Comparison of ENCODE assay signal across 10 cellular contexts in the genomic region with DNA sequence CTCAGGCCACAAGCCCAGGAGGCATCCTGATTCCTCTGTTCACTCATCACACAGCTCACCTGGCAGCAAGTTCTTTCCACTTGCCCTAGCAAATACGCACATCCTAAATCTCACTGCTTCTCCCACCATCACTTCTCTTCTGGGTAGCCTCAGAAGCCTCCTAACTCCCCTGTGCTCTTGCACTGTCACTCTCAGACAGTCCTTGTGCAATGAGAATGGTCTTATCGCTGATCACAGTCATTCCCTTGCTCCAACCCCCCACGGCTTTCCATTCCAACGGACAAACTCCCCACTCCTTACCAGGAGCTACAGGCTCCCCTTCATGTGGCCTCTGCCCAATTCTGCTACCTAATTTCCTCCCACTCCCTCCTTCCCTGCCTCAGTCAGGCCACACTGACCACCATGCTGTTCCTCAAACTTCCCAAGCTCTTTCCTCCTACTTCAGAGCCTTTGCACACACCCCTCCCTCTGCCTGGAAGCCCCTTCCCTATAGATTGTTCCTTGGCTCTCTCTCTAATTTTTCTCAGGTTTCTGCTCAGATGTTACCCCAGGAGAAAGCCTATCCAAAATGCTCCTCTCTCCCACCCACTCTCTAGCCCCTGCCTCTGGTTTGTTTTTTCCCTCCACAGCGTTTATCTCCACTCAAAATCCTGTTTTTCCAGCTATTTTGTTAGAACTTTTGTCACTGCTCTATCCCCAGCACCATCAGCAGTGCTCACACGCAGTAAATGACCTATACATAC. TPM values are rescaled to one million over a fixed set of nuclear protein-coding genes. Genes with fewer than 3 reads are reported as not detected.
DNase-seq lines count a peak whose midpoint lies in the region; ATAC-seq and TF ChIP-seq lines count a peak whose summit lies in the region.
"Had no signal": no experiment of that assay in that cellular context is flagged by ENCODE, and none has a peak within 500 bp of the region (broad histone marks: within the 10 kb centered on the region; RNA-seq: fewer than 3 reads in every experiment).

No MANE protein-coding gene starts in this region.

- no peak for TF ChIP-seq CTCF in nephron progenitor cell (IDR thresholded peaks at IDR 0.05)

- ATAC-seq in HG02642 (IDR thresholded peaks at IDR 0.05; ENCODE audit: poor library complexity, unreplicated experiment) (no peak), HG03521 (IDR thresholded peaks at IDR 0.05; ENCODE audit: unreplicated experiment) (no peak), GM21576 (IDR thresholded peaks at IDR 0.05; ENCODE audit: unreplicated experiment) (no peak)

- peaks cover 77% of the 10 kb centered on the region for H3K4me1 Mint-ChIP-seq in T-helper 2 cell treated with Interferon-gamma antibody and Interleukin-4, amounts not matched to agents 5 μg/mL and 100 μg/mL, for 36 hours (ENCODE audit: low read depth)
- peaks cover 78% of the 10 kb centered on the region for H3K4me1 Mint-ChIP-seq in activated naive CD8-positive, alpha-beta T cell treated with anti-CD3 and anti-CD28 coated beads for 36 hours
- peaks cover 60% of the 10 kb centered on the region for H3K4me1 Mint-ChIP-seq in nephron progenitor cell

- no peaks in the 10 kb centered on the region for H3K27me3 Mint-ChIP-seq in T-helper 2 cell treated with Interferon-gamma antibody and Interleukin-4, amounts not matched to agents 5 μg/mL and 100 μg/mL, for 36 hours (ENCODE audit: low read depth)
- no peaks in the 10 kb centered on the region for H3K27me3 Mint-ChIP-seq in activated naive CD8-positive, alpha-beta T cell treated with anti-CD3 and anti-CD28 coated beads for 36 hours
- no peaks in the 10 kb centered on the region for H3K27me3 Mint-ChIP-seq in nephron progenitor cell (ENCODE audit: low read depth, poor library complexity)

- peak overlapping the region; percentile 70 for H3K4me3 Mint-ChIP-seq in T-helper 2 cell treated with Interferon-gamma antibody and Interleukin-4, amounts not matched to agents 5 μg/mL and 100 μg/mL, for 36 hours
- peak overlapping the region; percentile 14 for H3K4me3 Mint-ChIP-seq in activated naive CD8-positive, alpha-beta T cell treated with anti-CD3 and anti-CD28 coated beads for 36 hours
- no peak overlapping the region for H3K4me3 Mint-ChIP-seq in nephron progenitor cell

- H3K27ac Mint-ChIP-seq in T-helper 2 cell treated with Interferon-gamma antibody and Interleukin-4, amounts not matched to agents 5 μg/mL and 100 μg/mL, for 36 hours: peak overlapping the region; percentile 90
- H3K27ac Mint-ChIP-seq in activated naive CD8-positive, alpha-beta T cell treated with anti-CD3 and anti-CD28 coated beads for 36 hours: peak overlapping the region; percentile 91
- H3K27ac Mint-ChIP-seq in nephron progenitor cell: peak overlapping the region; percentile 68

- H3K36me3 Mint-ChIP-seq in T-helper 2 cell treated with Interferon-gamma antibody and Interleukin-4, amounts not matched to agents 5 μg/mL and 100 μg/mL, for 36 hours (ENCODE audit: low read depth): peaks cover 39% of the 10 kb centered on the region
- H3K36me3 Mint-ChIP-seq in activated naive CD8-positive, alpha-beta T cell treated with anti-CD3 and anti-CD28 coated beads for 36 hours: peaks cover 52% of the 10 kb centered on the region
- H3K36me3 Mint-ChIP-seq in nephron progenitor cell (ENCODE audit: low read depth): no peaks in the 10 kb centered on the region

- no peaks in the 10 kb centered on the region for H3K9me3 Mint-ChIP-seq in T-helper 2 cell treated with Interferon-gamma antibody and Interleukin-4, amounts not matched to agents 5 μg/mL and 100 μg/mL, for 36 hours
- H3K9me3 Mint-ChIP-seq in activated naive CD8-positive, alpha-beta T cell treated with anti-CD3 and anti-CD28 coated beads for 36 hours: no peaks in the 10 kb centered on the region
- no peaks in the 10 kb centered on the region for H3K9me3 Mint-ChIP-seq in nephron progenitor cell

- DNase-seq in T-helper 2 cell treated with Interferon-gamma antibody and Interleukin-4, amounts not matched to agents 5 μg/mL and 100 μg/mL, for 36 hours (ENCODE audit: low spot score): no peak
- DNase-seq in T-helper 2 cell (no peak), NCI-H69 (lab: John Stamatoyannopoulos, UW) (peak; percentile 49), nephron progenitor cell (no peak)
- DNase-seq in activated naive CD8-positive, alpha-beta T cell treated with anti-CD3 and anti-CD28 coated beads for 36 hours: no peak
- DNase-seq: foreskin fibroblast, upper lobe of right lung had no signal

RNA-seq across cellular contexts. Expression of a gene that starts 34.1 kb away (rescaled TPM):
- 100 to 1,000 TPM; 176 to 178 TPM for total RNA-seq in activated naive CD8-positive, alpha-beta T cell treated with anti-CD3 and anti-CD28 coated beads for 36 hours
